ENCODE assay signal across 17 cellular contexts in the genomic region with DNA sequence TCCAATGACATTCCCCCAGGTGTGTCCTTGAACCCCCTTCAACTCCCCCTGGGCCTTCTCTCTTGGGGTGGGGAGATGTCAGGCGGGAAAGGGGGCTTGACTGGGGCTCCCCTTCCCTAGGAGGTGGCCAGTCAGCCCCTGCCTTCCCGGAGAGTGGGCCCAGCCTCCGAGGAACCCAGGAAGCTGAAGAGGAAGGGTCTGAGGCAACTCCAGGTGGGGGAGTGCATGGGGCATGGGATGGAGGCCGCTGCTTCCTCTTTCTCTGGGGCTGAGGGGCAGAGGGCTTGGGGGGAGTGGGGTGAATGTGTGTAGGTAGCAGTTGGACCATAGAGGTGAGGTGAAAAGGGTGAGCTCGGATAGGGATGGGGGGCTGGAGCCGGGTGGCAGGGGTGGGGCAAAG. TPM values are rescaled to one million over a fixed set of nuclear protein-coding genes. Genes with fewer than 3 reads are reported as not detected.
DNase-seq lines count a peak whose midpoint lies in the region; ATAC-seq, FAIRE-seq and TF ChIP-seq lines count a peak whose summit lies in the region.
"Had no signal": no experiment of that assay in that cellular context is flagged by ENCODE, and none has a peak within 500 bp of the region (broad histone marks: within the 10 kb centered on the region; RNA-seq: fewer than 3 reads in every experiment).

No MANE protein-coding gene starts in this region.

- H3K36me3 ChIP-seq in iPS-15b (ENCODE audit: control insufficient read depth, insufficient read depth, low read length) (peaks cover 28% of the 10 kb centered on the region), stomach smooth muscle (ENCODE audit: control insufficient read depth in 2 of 2, insufficient read depth in 2 of 2, low read length in 2 of 2) (peaks cover 22% of the 10 kb centered on the region in 2 donors), right lobe of liver (peaks cover 0 to 24% (median 5%) of the 10 kb centered on the region in 4 donors)

- H3K27ac ChIP-seq in RWPE1 (peak overlapping the region; percentile 99), stomach smooth muscle (ENCODE audit: low read length) (peak overlapping the region; percentile 99), right lobe of liver (no peak overlapping the region)

- H3K9me3 ChIP-seq in iPS-15b (ENCODE audit: control insufficient read depth, insufficient read depth, low read length) (no peaks in the 10 kb centered on the region), stomach smooth muscle (ENCODE audit: control insufficient read depth in 2 of 2, low read length in 2 of 2) (no peaks in the 10 kb centered on the region), right lobe of liver (no peaks in the 10 kb centered on the region)

- intact Hi-C loops in activated CD4-positive, alpha-beta T cell treated with anti-CD3 and anti-CD28 coated beads, Interleukin-2, amount 10 ng/mL, durations not matched to agents 24 days and 14 days (cut with micrococcal nuclease) = loop anchor here (10.0 kb wide), 2 partner anchors 333 to 487 kb away; partner anchors contain the start of genes BICRA and SLC1A5
- intact Hi-C loops in right lobe of liver (cut with DNase I) = no loop called here

- H3K27me3 ChIP-seq in iPS-15b (ENCODE audit: control insufficient read depth, insufficient read depth, low read length) (peaks cover 8% of the 10 kb centered on the region), stomach smooth muscle (ENCODE audit: control insufficient read depth in 1 of 2, insufficient read depth in 2 of 2, low read length in 2 of 2) (no peaks in the 10 kb centered on the region), right lobe of liver (no peaks in the 10 kb centered on the region)

- H3K4me1 ChIP-seq in iPS-15b (ENCODE audit: control insufficient read depth, insufficient read depth, low read length) = peaks cover 3% of the 10 kb centered on the region
- peaks cover 37% of the 10 kb centered on the region for H3K4me1 ChIP-seq in stomach smooth muscle (ENCODE audit: control insufficient read depth, insufficient read depth, low read length)
- peaks cover 0 to 28% (median 2%) of the 10 kb centered on the region in 4 donors for H3K4me1 ChIP-seq in right lobe of liver

- WGBS in right lobe of liver (ENCODE audit: insufficient coverage, low coverage, low lambda C conversion rate, missing lambda C conversion rate) = 71% methylated on average over 4 of the region's 6 CpGs

- FAIRE-seq in frontal cortex (lab: Jason Lieb, UNC) = no peak
- FAIRE-seq: H54 had no signal

- H3K27ac Mint-ChIP-seq in activated CD4-positive, alpha-beta T cell treated with anti-CD3 and anti-CD28 coated beads, Interleukin-2, amount 10 ng/mL, durations not matched to agents 24 days and 14 days = no peak overlapping the region

- H3K27me3 Mint-ChIP-seq in activated CD4-positive, alpha-beta T cell treated with anti-CD3 and anti-CD28 coated beads, Interleukin-2, amount 10 ng/mL, durations not matched to agents 24 days and 14 days = no peaks in the 10 kb centered on the region

- H3K4me3 ChIP-seq in iPS-15b (ENCODE audit: low read depth, low read length) = peak overlapping the region; percentile 93
- no peak overlapping the region for H3K4me3 ChIP-seq in stomach smooth muscle (ENCODE audit: low read length in 2 of 2)
- no peak overlapping the region for H3K4me3 ChIP-seq in right lobe of liver

- no peak for ATAC-seq in right lobe of liver
- ATAC-seq: Panc1, right cardiac atrium had no signal

- no peak for DNase-seq in activated CD4-positive, alpha-beta T cell treated with anti-CD3 and anti-CD28 coated beads, Interleukin-2, amount 10 ng/mL, durations not matched to agents 24 days and 14 days
- no peak for DNase-seq in activated CD4-positive, alpha-beta T cell treated with anti-CD3 and anti-CD28 coated beads, Interleukin-2, amount 50 U/mL, for 1 hour
- DNase-seq in RWPE1 (ENCODE audit: low spot score) (no peak), right lobe of liver (no peak), NCI-H2227 (lab: John Stamatoyannopoulos, UW; ENCODE audit: unreplicated experiment) (no peak), frontal cortex (ENCODE audit: low spot score in 2 of 2) (no peak)
- DNase-seq: activated CD4-positive, alpha-beta T cell treated with anti-CD3 and anti-CD28 coated beads, Interleukin-2, amount 50 U/mL, for 48 hours; dermis blood vessel endothelial cell; NCI-H1048; NCI-H510A treated with DMSO at 0.1 percent for 48 hours; T-helper 1 cell had no signal

- H3K9me3 Mint-ChIP-seq in activated CD4-positive, alpha-beta T cell treated with anti-CD3 and anti-CD28 coated beads, Interleukin-2, amount 10 ng/mL, durations not matched to agents 24 days and 14 days = no peaks in the 10 kb centered on the region

- H3K4me3 Mint-ChIP-seq in activated CD4-positive, alpha-beta T cell treated with anti-CD3 and anti-CD28 coated beads, Interleukin-2, amount 10 ng/mL, durations not matched to agents 24 days and 14 days = peak overlapping the region; percentile 97

- CTCF ChIA-PET in RWPE1 (lab: Yijun Ruan, JAX) = no interaction called here

- H3K9ac ChIP-seq in iPS-15b (ENCODE audit: low read depth, low read length) (no peak overlapping the region), stomach smooth muscle (ENCODE audit: low read length in 2 of 2) (no peak overlapping the region)

- TF ChIP-seq POLR2A in right lobe of liver (IDR thresholded peaks at IDR 0.05) = no peak

- H3K4me1 Mint-ChIP-seq in activated CD4-positive, alpha-beta T cell treated with anti-CD3 and anti-CD28 coated beads, Interleukin-2, amount 10 ng/mL, durations not matched to agents 24 days and 14 days = peaks cover 35% of the 10 kb centered on the region

- POLR2A ChIA-PET in RWPE1 (lab: Yijun Ruan, JAX; ENCODE audit: low non-redundant PET) = no interaction called here

- TF ChIP-seq CTCF in RWPE1 (conservative IDR thresholded peaks at IDR 0.05; ENCODE audit: low read depth) (no peak), right lobe of liver (IDR thresholded peaks at IDR 0.05) (no peak)

- peaks cover 37% of the 10 kb centered on the region for H3K36me3 Mint-ChIP-seq in activated CD4-positive, alpha-beta T cell treated with anti-CD3 and anti-CD28 coated beads, Interleukin-2, amount 10 ng/mL, durations not matched to agents 24 days and 14 days (ENCODE audit: low read depth)

RNA-seq across cellular contexts. Expression of gene INAFM1, which starts 2.7 kb away (rescaled TPM):
- 10.6 and 11.0 TPM in 2 replicates for total RNA-seq in activated CD4-positive, alpha-beta T cell treated with anti-CD3 and anti-CD28 coated beads, Interleukin-2, amount 10 ng/mL, durations not matched to agents 24 days and 14 days
- total RNA-seq in right lobe of liver (1 to 10 TPM; 2.2 to 5.8 (median 4.4) TPM), frontal cortex (4.1 TPM)

RNA-seq across cellular contexts. Expression of gene CCDC9, which starts 15.6 kb away (rescaled TPM):
- total RNA-seq in activated CD4-positive, alpha-beta T cell treated with anti-CD3 and anti-CD28 coated beads, Interleukin-2, amount 10 ng/mL, durations not matched to agents 24 days and 14 days = 40.6 and 44.6 TPM in 2 replicates
- total RNA-seq in right lobe of liver = 10 to 100 TPM in 2 of 6 experiments, 1 to 10 TPM in 4; 5.8 to 15.1 (median 9.1) TPM
- total RNA-seq in frontal cortex = 2.4 TPM

RNA-seq across cellular contexts. Expression of gene C5AR1, which starts 37.7 kb away (rescaled TPM):
- 0.16 and 0.88 TPM in 2 replicates for total RNA-seq in activated CD4-positive, alpha-beta T cell treated with anti-CD3 and anti-CD28 coated beads, Interleukin-2, amount 10 ng/mL, durations not matched to agents 24 days and 14 days
- total RNA-seq in right lobe of liver = 10 to 100 TPM in 1 of 6 experiments, 1 to 10 TPM in 5; 3.3 to 19.8 (median 5.9) TPM
- total RNA-seq in frontal cortex = under 0.01 TPM
- total RNA-seq: A172, dermis blood vessel endothelial cell had no signal

RNA-seq across cellular contexts. Expression of gene BBC3, which starts 41.0 kb away (rescaled TPM):
- 17.4 and 17.6 TPM in 2 replicates for total RNA-seq in activated CD4-positive, alpha-beta T cell treated with anti-CD3 and anti-CD28 coated beads, Interleukin-2, amount 10 ng/mL, durations not matched to agents 24 days and 14 days
- 1 to 10 TPM; 1.8 to 8.0 (median 3.1) TPM for total RNA-seq in right lobe of liver
- 12.2 TPM for total RNA-seq in frontal cortex

Comparison
In these comparisons a context has a peak if more than half of its experiments do, and no peak if none do; other contexts are left out.
1. H3K27ac ChIP-seq: peak in RWPE1 (single experiment) and stomach smooth muscle (single experiment); none in right lobe of liver (0 of 3).